In genomic region chr10:90224791-90225566, GRCh38 we compare ENCODE assay signal across 1 cellular context.
TF ChIP-seq lines count a peak whose summit lies in the region.

No MANE protein-coding gene starts in this region.

TF ChIP-seq in HCT116, 20 proteins besides CTCF, POLR2A, EP300 and RAD21 (continued from another document):
- TF ChIP-seq, protein P1, sequence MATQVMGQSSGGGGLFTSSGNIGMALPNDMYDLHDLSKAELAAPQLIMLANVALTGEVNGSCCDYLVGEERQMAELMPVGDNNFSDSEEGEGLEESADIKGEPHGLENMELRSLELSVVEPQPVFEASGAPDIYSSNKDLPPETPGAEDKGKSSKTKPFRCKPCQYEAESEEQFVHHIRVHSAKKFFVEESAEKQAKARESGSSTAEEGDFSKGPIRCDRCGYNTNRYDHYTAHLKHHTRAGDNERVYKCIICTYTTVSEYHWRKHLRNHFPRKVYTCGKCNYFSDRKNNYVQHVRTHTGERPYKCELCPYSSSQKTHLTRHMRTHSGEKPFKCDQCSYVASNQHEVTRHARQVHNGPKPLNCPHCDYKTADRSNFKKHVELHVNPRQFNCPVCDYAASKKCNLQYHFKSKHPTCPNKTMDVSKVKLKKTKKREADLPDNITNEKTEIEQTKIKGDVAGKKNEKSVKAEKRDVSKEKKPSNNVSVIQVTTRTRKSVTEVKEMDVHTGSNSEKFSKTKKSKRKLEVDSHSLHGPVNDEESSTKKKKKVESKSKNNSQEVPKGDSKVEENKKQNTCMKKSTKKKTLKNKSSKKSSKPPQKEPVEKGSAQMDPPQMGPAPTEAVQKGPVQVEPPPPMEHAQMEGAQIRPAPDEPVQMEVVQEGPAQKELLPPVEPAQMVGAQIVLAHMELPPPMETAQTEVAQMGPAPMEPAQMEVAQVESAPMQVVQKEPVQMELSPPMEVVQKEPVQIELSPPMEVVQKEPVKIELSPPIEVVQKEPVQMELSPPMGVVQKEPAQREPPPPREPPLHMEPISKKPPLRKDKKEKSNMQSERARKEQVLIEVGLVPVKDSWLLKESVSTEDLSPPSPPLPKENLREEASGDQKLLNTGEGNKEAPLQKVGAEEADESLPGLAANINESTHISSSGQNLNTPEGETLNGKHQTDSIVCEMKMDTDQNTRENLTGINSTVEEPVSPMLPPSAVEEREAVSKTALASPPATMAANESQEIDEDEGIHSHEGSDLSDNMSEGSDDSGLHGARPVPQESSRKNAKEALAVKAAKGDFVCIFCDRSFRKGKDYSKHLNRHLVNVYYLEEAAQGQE (IDR thresholded peaks at IDR 0.05; ENCODE audit: low read depth), result no peak
- no peak for TF ChIP-seq MAX (IDR thresholded peaks at IDR 0.05)
- no peak for TF ChIP-seq ELF1 (IDR thresholded peaks at IDR 0.05; ENCODE audit: borderline replicate concordance, low read depth)
- TF ChIP-seq SIN3A (IDR thresholded peaks at IDR 0.05; ENCODE audit: low read depth), result no peak
- TF ChIP-seq EGR1 (IDR thresholded peaks at IDR 0.05; ENCODE audit: low read depth), result no peak
